In the genomic region with DNA sequence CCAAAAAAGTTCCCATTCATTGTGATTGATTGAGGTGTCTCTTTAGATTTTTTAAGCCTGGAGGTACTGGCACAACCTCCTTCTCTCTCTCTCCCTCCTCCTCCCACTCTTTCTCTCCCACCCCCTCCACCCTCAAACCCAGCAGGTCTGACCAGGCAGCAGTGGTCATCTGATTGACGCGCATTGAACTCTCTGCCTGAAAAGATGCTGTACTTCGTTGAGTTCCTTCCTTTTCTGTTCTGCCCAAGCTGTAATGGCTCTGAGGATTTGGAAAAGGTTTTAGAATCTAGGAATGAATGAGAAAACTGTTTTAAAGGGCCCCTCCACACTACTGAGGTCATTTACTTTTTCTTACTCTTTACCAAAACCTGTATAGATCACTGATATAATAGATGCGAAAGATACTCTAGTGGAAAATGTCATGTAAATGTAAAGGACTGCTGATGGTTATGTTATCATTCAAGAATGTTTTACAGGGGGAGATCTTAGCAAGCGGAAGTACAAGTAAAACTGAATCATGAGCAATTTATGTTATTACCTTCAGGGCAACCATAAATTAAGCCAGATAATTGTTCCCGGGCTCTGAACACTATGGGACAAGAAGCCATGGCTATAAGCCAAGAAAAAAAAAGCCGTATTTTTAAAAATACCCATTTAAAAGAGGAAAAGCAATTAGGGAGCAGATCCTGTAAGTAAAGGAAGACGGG, we compare ENCODE assay signal across 17 cellular contexts. TPM values are rescaled to one million over a fixed set of nuclear protein-coding genes. Genes with fewer than 3 reads are reported as not detected.
DNase-seq lines count a peak whose midpoint lies in the region; ATAC-seq and TF ChIP-seq lines count a peak whose summit lies in the region.
"Had no signal": no experiment of that assay in that cellular context is flagged by ENCODE, and none has a peak within 500 bp of the region (broad histone marks: within the 10 kb centered on the region; RNA-seq: fewer than 3 reads in every experiment).

No MANE protein-coding gene starts in this region.

- TF ChIP-seq CTCF in BJ (IDR thresholded peaks at IDR 0.05; ENCODE audit: insufficient read depth, low read depth, low read length) = no peak
- TF ChIP-seq CTCF in esophagus squamous epithelium (IDR thresholded peaks at IDR 0.05) = no peak

- H3K36me3 ChIP-seq in BJ (ENCODE audit: control insufficient read depth, insufficient read depth, low read length) = no peaks in the 10 kb centered on the region
- H3K36me3 ChIP-seq in esophagus squamous epithelium = no peaks in the 10 kb centered on the region
- H3K36me3 ChIP-seq: ascending aorta, colonic mucosa, heart right ventricle, pancreas had no signal

- H3K27me3 ChIP-seq in BJ (ENCODE audit: control insufficient read depth, insufficient read depth, low read length) (no peaks in the 10 kb centered on the region), esophagus squamous epithelium (no peaks in the 10 kb centered on the region)
- H3K27me3 ChIP-seq: ascending aorta, colonic mucosa, heart right ventricle, pancreas, testis had no signal

- intact Hi-C loops in esophagus squamous epithelium (cut with DNase I) (no loop called here), left cardiac atrium (cut with DNase I) (no loop called here)

- H3K9me3 ChIP-seq in esophagus squamous epithelium = no peaks in the 10 kb centered on the region
- H3K9me3 ChIP-seq: ascending aorta, colonic mucosa, pancreas, testis had no signal

- no peak overlapping the region for H3K27ac ChIP-seq in esophagus squamous epithelium
- H3K27ac ChIP-seq: colonic mucosa, pancreas, skin epidermis, testis had no signal

- CTCF ChIA-PET in BJ (lab: Yijun Ruan, JAX) = no interaction called here

- 34 to 65% methylated on average over 8 of the region's 8 CpGs for WGBS in esophagus squamous epithelium, 2 donors

- no peak for TF ChIP-seq POLR2A in esophagus squamous epithelium (IDR thresholded peaks at IDR 0.05)

- H3K4me3 ChIP-seq in BJ (ENCODE audit: low read depth, low read length) (no peak overlapping the region), esophagus squamous epithelium (no peak overlapping the region)
- H3K4me3 ChIP-seq: ascending aorta, colonic mucosa, heart right ventricle, pancreas, skin epidermis, testis had no signal

- POLR2A ChIA-PET in BJ (lab: Charles Lee) = no interaction called here

- peak; percentile 48 for DNase-seq in BJ (ENCODE audit: low read depth)
- peak; percentile 90 for DNase-seq in M059J (ENCODE audit: low read depth)
- DNase-seq in dermis blood vessel endothelial cell = peak; percentile 64
- peak; percentile 29 for DNase-seq in left kidney (ENCODE audit: low read depth, low spot score)
- no peak for DNase-seq in esophagus squamous epithelium (lab: John Stamatoyannopoulos, UW)
- DNase-seq in KG1 (lab: John Stamatoyannopoulos, UW) = no peak
- no peak for DNase-seq in left cardiac atrium
- no peak for DNase-seq in NCI-H187 treated with DMSO at 0.1 percent for 48 hours (lab: John Stamatoyannopoulos, UW)
- DNase-seq: activated effector memory CD4-positive, alpha-beta T cell treated with Interleukin-2 at 50 U/mL for 16 hours; colonic mucosa; heart right ventricle; pancreas; testis had no signal

- no peak for ATAC-seq in left cardiac atrium
- ATAC-seq: activated CD4-positive, CD25-positive, alpha-beta regulatory T cell treated with anti-CD3 and anti-CD28 coated beads, Interleukin-2, amount 50 U/mL, for 24 hours; heart right ventricle; pancreas; Right ventricle myocardium inferior had no signal

- H3K4me1 ChIP-seq in esophagus squamous epithelium = peaks cover 0 to 25% (median 6%) of the 10 kb centered on the region in 3 donors
- H3K4me1 ChIP-seq: colonic mucosa had no signal

RNA-seq across cellular contexts. Expression of gene DYRK1A, which starts 25.2 kb away (rescaled TPM):
- 46.5 and 55.9 TPM in 2 replicates for polyA plus RNA-seq in BJ (2011; rRNA removed)
- 81.3 and 95.7 TPM in 2 replicates for polyA minus RNA-seq in BJ (2011; rRNA and poly(A)+ RNA removed)
- total RNA-seq in M059J (2014; rRNA removed; shearing (Covaris generic)) = 55.5 and 79.8 TPM in 2 replicates
- 75.6 and 94.8 TPM in 2 replicates for total RNA-seq in dermis blood vessel endothelial cell
- 10 to 100 TPM; 37.8 to 61.0 (median 45.4) TPM for total RNA-seq in esophagus squamous epithelium
- total RNA-seq in left cardiac atrium = 10 to 100 TPM; 53.0 to 68.3 TPM

Comparison
In these comparisons a context has a peak if more than half of its experiments do, and no peak if none do; other contexts are left out.
1. DNase-seq: peak in BJ (single experiment), M059J (single experiment), dermis blood vessel endothelial cell (single experiment) and left kidney (single experiment); none in esophagus squamous epithelium (single experiment), KG1 (single experiment), left cardiac atrium (single experiment) and NCI-H187 treated with DMSO at 0.1 percent for 48 hours (single experiment).